ENCODE assay signal across 11 cellular contexts in genomic region chr19:44498988-44499387, GRCh38. TPM values are rescaled to one million over a fixed set of nuclear protein-coding genes. Genes with fewer than 3 reads are reported as not detected.
A peak's percentile ranks its signal among the peaks of the same experiment; 100 is the strongest.
DNase-seq lines count a peak whose midpoint lies in the region; ATAC-seq, FAIRE-seq and TF ChIP-seq lines count a peak whose summit lies in the region.
"Had no signal": no experiment of that assay in that cellular context is flagged by ENCODE, and none has a peak within 500 bp of the region (broad histone marks: within the 10 kb centered on the region; RNA-seq: fewer than 3 reads in every experiment).

No MANE protein-coding gene starts in this region.

- TF ChIP-seq CTCF in HepG2 (CRISPR knock-in tag; IDR thresholded peaks at IDR 0.05), result no peak
- no peak for TF ChIP-seq CTCF in right lobe of liver (IDR thresholded peaks at IDR 0.05)

- ATAC-seq in HepG2 (no peak), right lobe of liver (no peak), memory B cell (ENCODE audit: low read depth) (no peak)

- H3K27me3 ChIP-seq in HepG2 (ENCODE audit: control insufficient read depth in 1 of 2, insufficient read depth in 2 of 2, low read length in 2 of 2) (no peaks in the 10 kb centered on the region; a peak in 1 of 5 replicates), right lobe of liver (no peaks in the 10 kb centered on the region)
- H3K27me3 ChIP-seq: Peyer's patch had no signal

- CTCF ChIA-PET in HepG2 (lab: Yijun Ruan, JAX; ENCODE audit: low intra/inter-chr PET ratio, low total read pairs), result no interaction called here

- H3K36me3 Mint-ChIP-seq in activated naive CD8-positive, alpha-beta T cell, result peaks cover 47% of the 10 kb centered on the region
- peaks cover 55% of the 10 kb centered on the region for H3K36me3 Mint-ChIP-seq in memory B cell

- H2AFZ ChIP-seq in HepG2 (ENCODE audit: low read length), result no peak overlapping the region

- TF ChIP-seq POLR2A in HepG2 (IDR thresholded peaks at IDR 0.05; ENCODE audit: insufficient read depth in 1 of 2, low read depth in 2 of 2, low read length in 2 of 2), result no peak
- TF ChIP-seq POLR2A in right lobe of liver (IDR thresholded peaks at IDR 0.05), result no peak
- no peak for TF ChIP-seq POLR2A in H54 (IDR thresholded peaks at IDR 0.05; ENCODE audit: low read depth, low read length)

- peaks cover 23% of the 10 kb centered on the region for H3K79me2 ChIP-seq in HepG2 (ENCODE audit: insufficient read depth, low read length)

- POLR2A ChIA-PET in HepG2 (lab: Yijun Ruan, JAX), result interaction anchor here (0.6 kb wide), 1 partner anchor 577 kb away, joined by 3 read pairs; no protein-coding TSS in a partner anchor

- peak overlapping the region; percentile 84; the same call in 1 of the 2 replicates for H3K9ac ChIP-seq in HepG2 (ENCODE audit: insufficient read depth, low read depth, low read length)

- peak overlapping the region; percentile 93 for H3K4me2 ChIP-seq in HepG2 (ENCODE audit: low read depth, low read length)

- peak overlapping the region; percentile 91 for H3K4me3 Mint-ChIP-seq in activated naive CD8-positive, alpha-beta T cell
- H3K4me3 Mint-ChIP-seq in memory B cell, result peak overlapping the region; percentile 97

- no peak for FAIRE-seq in HepG2 (lab: Jason Lieb, UNC)
- FAIRE-seq in H54 (lab: Jason Lieb, UNC), result no peak
- FAIRE-seq: G401.6 had no signal

- H3K27me3 Mint-ChIP-seq in activated naive CD8-positive, alpha-beta T cell, result peaks cover 2% of the 10 kb centered on the region
- no peaks in the 10 kb centered on the region for H3K27me3 Mint-ChIP-seq in memory B cell

- BruUV-seq in HepG2 (replicated peaks; lab: Mats Ljungman, UMichigan), result no TSS peak

- TF ChIP-seq EP300 in HepG2 (IDR thresholded peaks at IDR 0.05; ENCODE audit: low read depth in 2 of 2, low read length in 2 of 2), result no peak
- TF ChIP-seq EP300 in HepG2 (CRISPR knock-in tag; IDR thresholded peaks at IDR 0.05; ENCODE audit: borderline replicate concordance), result no peak

- in situ Hi-C loops in HepG2 (cut with HindIII; ENCODE audit: extremely low pct_ligation_motif_present, low pct_unique_long_range_greater_than_20kb), result loop anchor here (25.0 kb wide), 1 partner anchor 637 kb away; no protein-coding TSS in a partner anchor

- no peak overlapping the region for H3K27ac Mint-ChIP-seq in activated naive CD8-positive, alpha-beta T cell
- no peak overlapping the region for H3K27ac Mint-ChIP-seq in memory B cell

- H3K4me1 ChIP-seq in HepG2 (ENCODE audit: insufficient read depth, low read length), result peaks cover 20% of the 10 kb centered on the region
- peaks cover 0 to 10% (median 4%) of the 10 kb centered on the region in 4 donors for H3K4me1 ChIP-seq in right lobe of liver

- H4K20me1 ChIP-seq in HepG2 (ENCODE audit: insufficient read depth, low read length), result no peaks in the 10 kb centered on the region

- H3K36me3 ChIP-seq in HepG2 (replicated peaks in 1 of 2; ENCODE audit: control insufficient read depth in 1 of 2, insufficient read depth in 2 of 2, low read length in 2 of 2) (peaks cover 15 to 42% of the 10 kb centered on the region in 2 experiments), right lobe of liver (peaks cover 0 to 22% (median 5%) of the 10 kb centered on the region in 4 donors)

- peaks cover 48% of the 10 kb centered on the region for H3K9me3 ChIP-seq in HepG2 (ENCODE audit: low read length)
- peaks cover 0 to 17% (median 6%) of the 10 kb centered on the region in 4 donors for H3K9me3 ChIP-seq in right lobe of liver

- 97% methylated on average over 7 of the region's 9 CpGs for WGBS in HepG2 (ENCODE audit: low lambda C conversion rate)
- WGBS in right lobe of liver (ENCODE audit: insufficient coverage, low coverage, low lambda C conversion rate, missing lambda C conversion rate), result no CpG with 5 or more reads among the region's 9 CpGs

- H3K4me3 ChIP-seq in HepG2 (replicated peaks in 1 of 3; ENCODE audit: insufficient read depth in 1 of 3, low read depth in 2 of 3, low read length in 3 of 3) (peak overlapping the region; percentile 87 to 98 (median 94)), right lobe of liver (peak overlapping the region in 1 of 3 donors; percentile 76)

- DNase-seq in HepG2 (ENCODE audit: low spot score) (no peak), right lobe of liver (no peak), memory B cell (ENCODE audit: low spot score in 2 of 2) (no peak), superior temporal gyrus (ENCODE audit: extremely low spot score) (no peak), H54 (ENCODE audit: insufficient read length, low spot score) (no peak), NCI-H446 treated with DMSO at 0.1 percent for 48 hours (lab: John Stamatoyannopoulos, UW) (no peak)
- DNase-seq in stimulated activated CD4-positive, alpha-beta T cell treated with anti-CD3 and anti-CD28 coated beads, Interleukin-15, amount 100 ng/mL, for 24 hours, result no peak
- DNase-seq: Peyer's patch had no signal

- peaks cover 25% of the 10 kb centered on the region for H3K9me3 Mint-ChIP-seq in activated naive CD8-positive, alpha-beta T cell (ENCODE audit: low read depth)
- peaks cover 35% of the 10 kb centered on the region for H3K9me3 Mint-ChIP-seq in memory B cell

- H3K27ac ChIP-seq in HepG2 (ENCODE audit: extremely low read length, insufficient read depth, low read length) (no peak overlapping the region), right lobe of liver (no peak overlapping the region)

- no peak for TF ChIP-seq RAD21 in HepG2 (CRISPR knock-in tag; IDR thresholded peaks at IDR 0.05)

- intact Hi-C loops in HepG2 (cut with micrococcal nuclease; ENCODE audit: unreplicated experiment), result no loop called here
- intact Hi-C loops in right lobe of liver (cut with DNase I), result no loop called here

- peaks cover 30% of the 10 kb centered on the region for H3K4me1 Mint-ChIP-seq in activated naive CD8-positive, alpha-beta T cell (ENCODE audit: low read depth)
- H3K4me1 Mint-ChIP-seq in memory B cell, result peaks cover 29% of the 10 kb centered on the region

RNA-seq across cellular contexts. Expression of gene ZNF180, which starts 1.3 kb away (rescaled TPM):
- total RNA-seq in HepG2 (2016; rRNA removed; fragmentation: Illumina TruSeq; extraction: Trizol) (9.3 and 13.4 TPM in 2 replicates), right lobe of liver (1 to 10 TPM; 2.4 to 4.1 (median 3.3) TPM)
- total RNA-seq in HepG2 (2016; cell fraction: cytosol; rRNA removed; fragmentation: Illumina TruSeq; extraction: Trizol; ENCODE audit: low read depth), result 0.30 and 0.44 TPM in 2 replicates
- total RNA-seq in HepG2 (2016; cell fraction: insoluble cytoplasmic fraction; rRNA removed; fragmentation: Illumina TruSeq; extraction: Trizol), result 8.2 and 12.5 TPM in 2 replicates
- total RNA-seq in HepG2 (2016; cell fraction: membrane; rRNA removed; fragmentation: Illumina TruSeq; extraction: Trizol), result 3.4 and 3.5 TPM in 2 replicates
- total RNA-seq in HepG2 (2016; cell fraction: nucleus; rRNA removed; fragmentation: Illumina TruSeq; extraction: Trizol), result 8.3 and 9.1 TPM in 2 replicates
- polyA plus RNA-seq in HepG2 (2011; rRNA removed), result 0.86 and 0.92 TPM in 2 replicates
- polyA plus RNA-seq in HepG2 (2011; cell fraction: cytosol; rRNA removed), result 0.88 and 1.1 TPM in 2 replicates
- 4.9 TPM in 2 replicates for polyA plus RNA-seq in HepG2 (2011; cell fraction: nucleus; rRNA removed)
- polyA plus RNA-seq in HepG2 (2012), result 2.8 and 3.6 TPM in 2 replicates
- 0.41 and 0.52 TPM in 2 replicates for polyA plus RNA-seq in HepG2 (2016; cell fraction: cytosol; fragmentation: Illumina TruSeq; extraction: Trizol; ENCODE audit: low read depth)
- polyA plus RNA-seq in HepG2 (2016; cell fraction: insoluble cytoplasmic fraction; fragmentation: Illumina TruSeq; extraction: Trizol; ENCODE audit: low read depth), result 8.3 and 8.8 TPM in 2 replicates
- 1.1 and 1.3 TPM in 2 replicates for polyA plus RNA-seq in HepG2 (2016; cell fraction: membrane; fragmentation: Illumina TruSeq; extraction: Trizol; ENCODE audit: low read depth)
- 10.0 and 11.0 TPM in 2 replicates for polyA plus RNA-seq in HepG2 (2016; cell fraction: nucleus; fragmentation: Illumina TruSeq; extraction: Trizol; ENCODE audit: insufficient read depth, low read depth)
- 2.4 and 5.2 TPM in 2 replicates for polyA minus RNA-seq in HepG2 (2011; rRNA and poly(A)+ RNA removed; ENCODE audit: low replicate concordance)
- 1.1 and 1.5 TPM in 2 replicates for polyA minus RNA-seq in HepG2 (2011; cell fraction: cytosol; rRNA and poly(A)+ RNA removed)
- 7.6 TPM in 2 replicates for polyA minus RNA-seq in HepG2 (2011; cell fraction: nucleus; rRNA and poly(A)+ RNA removed)

RNA-seq across cellular contexts. Expression of gene CEACAM20, which starts 30.5 kb away (rescaled TPM):
- not detected in 2 replicates for total RNA-seq in HepG2 (2016; rRNA removed; fragmentation: Illumina TruSeq; extraction: Trizol)
- total RNA-seq in HepG2 (2016; cell fraction: cytosol; rRNA removed; fragmentation: Illumina TruSeq; extraction: Trizol; ENCODE audit: low read depth), result not detected in 2 replicates
- total RNA-seq in HepG2 (2016; cell fraction: insoluble cytoplasmic fraction; rRNA removed; fragmentation: Illumina TruSeq; extraction: Trizol), result not detected in 2 replicates
- not detected in 2 replicates for total RNA-seq in HepG2 (2016; cell fraction: membrane; rRNA removed; fragmentation: Illumina TruSeq; extraction: Trizol)
- not detected in 2 replicates for total RNA-seq in HepG2 (2016; cell fraction: nucleus; rRNA removed; fragmentation: Illumina TruSeq; extraction: Trizol)
- 0.04 and 0.12 TPM in 2 replicates for polyA plus RNA-seq in HepG2 (2011; rRNA removed)
- polyA plus RNA-seq in HepG2 (2011; cell fraction: cytosol; rRNA removed), result not detected in 2 replicates
- 0.19 TPM in 1 of 2 replicates, not detected in the other for polyA plus RNA-seq in HepG2 (2011; cell fraction: nucleus; rRNA removed)
- polyA plus RNA-seq in HepG2 (2012), result not detected in 2 replicates
- polyA plus RNA-seq in HepG2 (2016; cell fraction: cytosol; fragmentation: Illumina TruSeq; extraction: Trizol; ENCODE audit: low read depth), result not detected in 2 replicates
- not detected in 2 replicates for polyA plus RNA-seq in HepG2 (2016; cell fraction: insoluble cytoplasmic fraction; fragmentation: Illumina TruSeq; extraction: Trizol; ENCODE audit: low read depth)
- polyA plus RNA-seq in HepG2 (2016; cell fraction: membrane; fragmentation: Illumina TruSeq; extraction: Trizol; ENCODE audit: low read depth), result not detected in 2 replicates
- polyA plus RNA-seq in HepG2 (2016; cell fraction: nucleus; fragmentation: Illumina TruSeq; extraction: Trizol; ENCODE audit: insufficient read depth, low read depth), result not detected in 2 replicates
- 0.16 TPM in 1 of 2 replicates, not detected in the other for polyA minus RNA-seq in HepG2 (2011; rRNA and poly(A)+ RNA removed; ENCODE audit: low replicate concordance)
- polyA minus RNA-seq in HepG2 (2011; cell fraction: cytosol; rRNA and poly(A)+ RNA removed), result not detected in 2 replicates
- polyA minus RNA-seq in HepG2 (2011; cell fraction: nucleus; rRNA and poly(A)+ RNA removed), result 0.37 TPM in 1 of 2 replicates, not detected in the other
- under 1 TPM in 3 of 6 experiments, not detected in 3; 0.14 to 0.31 (median 0.16) TPM for total RNA-seq in right lobe of liver
- total RNA-seq: urinary bladder had no signal
- polyA plus RNA-seq: urinary bladder had no signal

RNA-seq across cellular contexts. Expression of gene ZNF229, which starts 50.7 kb away (rescaled TPM):
- 0.11 and 0.52 TPM in 2 replicates for total RNA-seq in HepG2 (2016; rRNA removed; fragmentation: Illumina TruSeq; extraction: Trizol)
- total RNA-seq in HepG2 (2016; cell fraction: cytosol; rRNA removed; fragmentation: Illumina TruSeq; extraction: Trizol; ENCODE audit: low read depth), result not detected in 2 replicates
- total RNA-seq in HepG2 (2016; cell fraction: insoluble cytoplasmic fraction; rRNA removed; fragmentation: Illumina TruSeq; extraction: Trizol), result 0.15 and 0.65 TPM in 2 replicates
- total RNA-seq in HepG2 (2016; cell fraction: membrane; rRNA removed; fragmentation: Illumina TruSeq; extraction: Trizol), result 0.07 and 0.28 TPM in 2 replicates
- total RNA-seq in HepG2 (2016; cell fraction: nucleus; rRNA removed; fragmentation: Illumina TruSeq; extraction: Trizol), result 0.09 and 0.16 TPM in 2 replicates
- polyA plus RNA-seq in HepG2 (2011; rRNA removed), result 0.01 and 0.05 TPM in 2 replicates
- polyA plus RNA-seq in HepG2 (2011; cell fraction: cytosol; rRNA removed), result 0.04 TPM in 2 replicates
- 0.10 and 0.18 TPM in 2 replicates for polyA plus RNA-seq in HepG2 (2011; cell fraction: nucleus; rRNA removed)
- 0.12 TPM in 1 of 2 replicates, not detected in the other for polyA plus RNA-seq in HepG2 (2012)
- not detected in 2 replicates for polyA plus RNA-seq in HepG2 (2016; cell fraction: cytosol; fragmentation: Illumina TruSeq; extraction: Trizol; ENCODE audit: low read depth)
- polyA plus RNA-seq in HepG2 (2016; cell fraction: insoluble cytoplasmic fraction; fragmentation: Illumina TruSeq; extraction: Trizol; ENCODE audit: low read depth), result 0.10 and 0.11 TPM in 2 replicates
- polyA plus RNA-seq in HepG2 (2016; cell fraction: membrane; fragmentation: Illumina TruSeq; extraction: Trizol; ENCODE audit: low read depth), result 0.03 TPM in 1 of 2 replicates, not detected in the other
- 0.19 and 0.44 TPM in 2 replicates for polyA plus RNA-seq in HepG2 (2016; cell fraction: nucleus; fragmentation: Illumina TruSeq; extraction: Trizol; ENCODE audit: insufficient read depth, low read depth)
- 3.5 TPM in 1 of 2 replicates, not detected in the other for polyA minus RNA-seq in HepG2 (2011; rRNA and poly(A)+ RNA removed; ENCODE audit: low replicate concordance)
- not detected in 2 replicates for polyA minus RNA-seq in HepG2 (2011; cell fraction: cytosol; rRNA and poly(A)+ RNA removed)
- 0.25 and 0.64 TPM in 2 replicates for polyA minus RNA-seq in HepG2 (2011; cell fraction: nucleus; rRNA and poly(A)+ RNA removed)
- total RNA-seq in right lobe of liver, result 1 to 10 TPM in 3 of 6 experiments, under 1 TPM in 3; 0.50 to 2.3 (median 0.93) TPM
